Comparison of ENCODE assay signal across 9 cellular contexts in the genomic region with DNA sequence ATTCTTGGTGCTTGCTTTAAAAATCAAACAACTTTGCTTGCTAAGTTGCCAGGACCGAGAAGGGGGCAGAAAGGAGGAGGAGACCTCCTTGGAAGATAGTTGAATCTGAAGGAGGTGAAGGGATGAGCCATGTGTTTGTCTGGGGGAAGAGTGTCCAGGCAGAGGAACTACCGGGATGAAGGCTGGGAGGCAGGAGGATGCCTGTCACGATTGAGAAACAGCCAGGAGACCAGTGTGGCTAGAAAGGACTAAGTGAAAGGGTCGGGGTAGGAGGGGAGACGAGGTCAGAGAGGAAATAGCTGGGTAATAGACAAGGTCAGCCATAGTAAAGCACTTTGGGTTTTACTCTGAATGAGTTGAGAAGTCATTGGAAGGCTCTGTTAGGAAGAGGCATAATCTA. TPM values are rescaled to one million over a fixed set of nuclear protein-coding genes. Genes with fewer than 3 reads are reported as not detected.
A peak's percentile ranks its signal among the peaks of the same experiment; 100 is the strongest.
DNase-seq lines count a peak whose midpoint lies in the region; ATAC-seq, FAIRE-seq and TF ChIP-seq lines count a peak whose summit lies in the region.
"Had no signal": no experiment of that assay in that cellular context is flagged by ENCODE, and none has a peak within 500 bp of the region (broad histone marks: within the 10 kb centered on the region; RNA-seq: fewer than 3 reads in every experiment).

No MANE protein-coding gene starts in this region.

- H3K4me2 ChIP-seq in KMS-11: peak overlapping the region; percentile 83; the same call in 1 of the 2 replicates
- H3K4me2 ChIP-seq in H1 (ENCODE audit: insufficient read depth in 1 of 2, low read depth in 2 of 2, low read length in 2 of 2): peak overlapping the region; percentile 80 to 98
- H3K4me2 ChIP-seq in neuronal stem cell (ENCODE audit: insufficient read depth, low read length, poor library complexity, severe bottlenecking): peak overlapping the region; percentile 63

- H2BK15ac ChIP-seq in H1 (ENCODE audit: low read length): 0 out of 2 replicates have a peak overlapping the region, but pooled peaks have one; percentile 88
- H2BK15ac ChIP-seq in neuronal stem cell (ENCODE audit: low read length): no peak overlapping the region

- no peak overlapping the region for H4K8ac ChIP-seq in H1 (ENCODE audit: extremely low read depth, insufficient read depth, low read length)
- H4K8ac ChIP-seq in neuronal stem cell (ENCODE audit: low read depth, low read length): no peak overlapping the region

- no peak overlapping the region for H2BK120ac ChIP-seq in H1 (replicated peaks; ENCODE audit: low read depth, low read length)
- H2BK120ac ChIP-seq in neuronal stem cell (ENCODE audit: low read depth, low read length): no peak overlapping the region

- peak overlapping the region; percentile 69 for H3K4me3 Mint-ChIP-seq in activated CD4-positive, alpha-beta T cell treated with anti-CD3 and anti-CD28 coated beads for 36 hours

- H3K4me1 ChIP-seq in KMS-11 (ENCODE audit: low read depth, poor library complexity, severe bottlenecking): peaks cover 6% of the 10 kb centered on the region
- H3K4me1 ChIP-seq in H1 (replicated peaks in 1 of 4; ENCODE audit: control insufficient read depth in 3 of 4, insufficient read depth in 4 of 4, low read length in 3 of 4): peaks cover 0 to 6% (median 3%) of the 10 kb centered on the region in 4 experiments; a peak in 4 of 7 replicates
- peaks cover 3 to 5% of the 10 kb centered on the region in 2 donors for H3K4me1 ChIP-seq in neuronal stem cell (ENCODE audit: control insufficient read depth in 2 of 2, insufficient read depth in 1 of 2, low read depth in 1 of 2, low read length in 2 of 2)
- peaks cover 0 to 9% (median 7%) of the 10 kb centered on the region in 4 donors for H3K4me1 ChIP-seq in sigmoid colon

- whole genome bisulfite sequencing in H1 (ENCODE audit: extremely low coverage in 1 of 2, insufficient coverage in 1 of 2, insufficient read length in 1 of 2, insufficient replicate concordance in 2 of 2, low coverage in 1 of 2, low lambda C conversion rate in 2 of 2, missing lambda C conversion rate in 1 of 2), 2 experiments: 17% methylated on average over 5 of the region's 5 CpGs; no CpG with 5 or more reads in 1 of the 2 experiments
- no CpG with 5 or more reads among the region's 5 CpGs for WGBS in neuronal stem cell (ENCODE audit: extremely low coverage in 2 of 2, insufficient read length in 2 of 2, insufficient replicate concordance in 1 of 2), 2 donors
- 15 to 24% methylated on average over 5 of the region's 5 CpGs for WGBS in sigmoid colon, 2 donors

- no peaks in the 10 kb centered on the region for H3K9me3 ChIP-seq in H1 (ENCODE audit: insufficient read depth in 2 of 2, low read depth in 1 of 2, low read length in 1 of 2)
- H3K9me3 ChIP-seq in neuronal stem cell (replicated peaks in 1 of 2; ENCODE audit: control insufficient read depth in 2 of 2, insufficient read depth in 1 of 2, low read depth in 1 of 2, low read length in 2 of 2): no peaks in the 10 kb centered on the region
- no peaks in the 10 kb centered on the region for H3K9me3 ChIP-seq in sigmoid colon

- H3K9ac ChIP-seq in KMS-11 (no peak overlapping the region), H1 (replicated peaks in 1 of 4; ENCODE audit: extremely low read depth in 1 of 4, low read depth in 3 of 4, low read length in 3 of 4) (peak overlapping the region in 1 of 4 experiments; percentile 50; a peak in 1 of 7 replicates), neuronal stem cell (ENCODE audit: low read depth, low read length, poor library complexity) (no peak overlapping the region)

- H2BK5ac ChIP-seq in H1 (ENCODE audit: low read depth, low read length) (peak overlapping the region; percentile 36; the same call in 1 of the 2 replicates), neuronal stem cell (ENCODE audit: low read length) (no peak overlapping the region)

- CTCF ChIA-PET in activated CD4-positive, alpha-beta T cell treated with anti-CD3 and anti-CD28 coated beads for 36 hours (lab: Charles Lee): no interaction called here
- CTCF ChIA-PET in H1 (lab: Charles Lee; ENCODE audit: partially characterized antibody): no interaction called here
- CTCF ChIA-PET in RWPE1 (lab: Yijun Ruan, JAX): no interaction called here

- H4K20me1 ChIP-seq in KMS-11 (ENCODE audit: insufficient read depth) (no peaks in the 10 kb centered on the region), H1 (replicated peaks in 1 of 2; ENCODE audit: control insufficient read depth in 1 of 2, insufficient read depth in 2 of 2, low read length in 2 of 2) (no peaks in the 10 kb centered on the region)

- H2BK20ac ChIP-seq in H1 (ENCODE audit: low read length): no peak overlapping the region

- peaks cover 11% of the 10 kb centered on the region for H3K23me2 ChIP-seq in H1 (ENCODE audit: low read depth, low read length)

- H3K36me3 Mint-ChIP-seq in activated CD4-positive, alpha-beta T cell treated with anti-CD3 and anti-CD28 coated beads for 36 hours (ENCODE audit: low read depth): no peaks in the 10 kb centered on the region

- TF ChIP-seq EP300 in H1 (IDR thresholded peaks at IDR 0.05; ENCODE audit: borderline replicate concordance in 1 of 2, low read depth in 2 of 2, low read length in 2 of 2) (no peak), sigmoid colon (IDR thresholded peaks at IDR 0.05) (no peak)

- no peaks in the 10 kb centered on the region for H3K9me3 Mint-ChIP-seq in activated CD4-positive, alpha-beta T cell treated with anti-CD3 and anti-CD28 coated beads for 36 hours (ENCODE audit: low read depth)

- no peak overlapping the region for H3K56ac ChIP-seq in H1 (replicated peaks; ENCODE audit: insufficient read length, low read depth, low read length)

- H3K18ac ChIP-seq in H1 (ENCODE audit: extremely low read depth, low read length) (peak overlapping the region; percentile 12; the same call in 1 of the 2 replicates), neuronal stem cell (ENCODE audit: low read length) (no peak overlapping the region)

- no peak for ATAC-seq in activated CD4-positive, alpha-beta T cell treated with anti-CD3 and anti-CD28 coated beads for 36 hours

- TF ChIP-seq CTCF in KMS-11 (conservative IDR thresholded peaks at IDR 0.05; ENCODE audit: low read depth, low read length) (no peak), H1 (IDR thresholded peaks at IDR 0.05; ENCODE audit: control extremely low read depth in 1 of 3, insufficient read depth in 1 of 3, low read depth in 1 of 3, low read length in 3 of 3) (no peak), sigmoid colon (IDR thresholded peaks at IDR 0.05) (no peak), RWPE1 (conservative IDR thresholded peaks at IDR 0.05; ENCODE audit: low read depth) (no peak)

- peak overlapping the region; percentile 98 for H2AFZ ChIP-seq in KMS-11 (ENCODE audit: low read depth)
- peak overlapping the region; percentile 91 for H2AFZ ChIP-seq in H1 (ENCODE audit: low read length)
- peak overlapping the region; percentile 91 for H2AFZ ChIP-seq in neuronal stem cell (ENCODE audit: low read length)

- H3K4me1 Mint-ChIP-seq in activated CD4-positive, alpha-beta T cell treated with anti-CD3 and anti-CD28 coated beads for 36 hours: peaks cover 8% of the 10 kb centered on the region

- no peak overlapping the region for H4K91ac ChIP-seq in H1 (replicated peaks; ENCODE audit: insufficient read length, low read length)
- no peak overlapping the region for H4K91ac ChIP-seq in neuronal stem cell (ENCODE audit: low read depth, low read length, poor library complexity)

- H3K23ac ChIP-seq in H1 (ENCODE audit: insufficient read length) (no peak overlapping the region), neuronal stem cell (ENCODE audit: low read depth, low read length, poor library complexity) (no peak overlapping the region)

- H3K27me3 Mint-ChIP-seq in activated CD4-positive, alpha-beta T cell treated with anti-CD3 and anti-CD28 coated beads for 36 hours: peaks cover 25% of the 10 kb centered on the region

- no peak overlapping the region for H2AK5ac ChIP-seq in H1 (ENCODE audit: low read depth, low read length)
- H2AK5ac ChIP-seq in neuronal stem cell (ENCODE audit: low read depth, low read length): no peak overlapping the region

- H3K36me3 ChIP-seq in KMS-11 (ENCODE audit: insufficient read depth): no peaks in the 10 kb centered on the region
- no peaks in the 10 kb centered on the region for H3K36me3 ChIP-seq in H1 (ENCODE audit: control insufficient read depth in 2 of 4, insufficient read depth in 4 of 4, low read length in 3 of 4)
- no peaks in the 10 kb centered on the region for H3K36me3 ChIP-seq in neuronal stem cell (replicated peaks in 1 of 2; ENCODE audit: control insufficient read depth in 2 of 2, insufficient read depth in 2 of 2, low read length in 2 of 2)
- no peaks in the 10 kb centered on the region for H3K36me3 ChIP-seq in sigmoid colon

- no peak overlapping the region for H3K27ac Mint-ChIP-seq in activated CD4-positive, alpha-beta T cell treated with anti-CD3 and anti-CD28 coated beads for 36 hours

- no peak overlapping the region for H4K5ac ChIP-seq in H1 (ENCODE audit: insufficient read length, low read depth, low read length)

- TF ChIP-seq POLR2A in H1 (IDR thresholded peaks at IDR 0.05; ENCODE audit: control extremely low read depth in 1 of 2, low read depth in 2 of 2, low read length in 2 of 2) (peak in 1 of 2 experiments; percentile 3; a peak in 1 of 3 replicates), sigmoid colon (IDR thresholded peaks at IDR 0.05) (no peak)

- H3K4me3 ChIP-seq in KMS-11 (IDR thresholded peaks at IDR 0.05; ENCODE audit: insufficient read depth, low read depth, low read length) (no peak overlapping the region), H1 (ENCODE audit: extremely low read depth in 1 of 4, insufficient read depth in 2 of 4, low read depth in 3 of 4, low read length in 4 of 4) (peak overlapping the region; percentile 74 to 83 (median 78)), neuronal stem cell (ENCODE audit: low read length in 2 of 2) (peak overlapping the region; percentile 7 to 54), sigmoid colon (peak overlapping the region in 1 of 4 donors; percentile 27)

- H3K79me1 ChIP-seq in H1 (ENCODE audit: low read depth, low read length) (no peaks in the 10 kb centered on the region), neuronal stem cell (ENCODE audit: low read depth, low read length) (no peaks in the 10 kb centered on the region)

- no peak for TF ChIP-seq RAD21 in H1 (IDR thresholded peaks at IDR 0.05 in 1 of 2, conservative IDR thresholded peaks at IDR 0.05 in 1 of 2; ENCODE audit: low read depth in 2 of 2, low read length in 2 of 2)

- no peak for DNase-seq in activated CD4-positive, alpha-beta T cell treated with anti-CD3 and anti-CD28 coated beads for 36 hours
- no peak for DNase-seq in activated CD4-positive, alpha-beta T cell treated with anti-CD3 and anti-CD28 coated beads, Interleukin-2, amount 50 U/mL, for 1 hour
- DNase-seq in H1 (ENCODE audit: low read depth in 1 of 2, low spot score in 2 of 2) (peak in 1 of 2 experiments; percentile 56), neuronal stem cell (ENCODE audit: low spot score) (peak; percentile 27), sigmoid colon (no peak), GM03348 (ENCODE audit: low spot score) (no peak), RWPE1 (ENCODE audit: low spot score) (no peak)

- peak overlapping the region; percentile 12; the same call in 1 of the 2 replicates for H2BK12ac ChIP-seq in H1 (ENCODE audit: low read depth, low read length)
- H2BK12ac ChIP-seq in neuronal stem cell (ENCODE audit: low read length): no peak overlapping the region

- FAIRE-seq in H1 (lab: Jason Lieb, UNC): no peak

- H3K79me2 ChIP-seq in KMS-11 (ENCODE audit: insufficient read depth, low read depth) (no peaks in the 10 kb centered on the region), H1 (ENCODE audit: control insufficient read depth in 1 of 2, insufficient read depth in 2 of 2, low read length in 2 of 2) (no peaks in the 10 kb centered on the region)

- intact Hi-C loops in activated CD4-positive, alpha-beta T cell treated with anti-CD3 and anti-CD28 coated beads for 36 hours (cut with DNase I, micrococcal nuclease): loop anchor here (1.0 to 10.0 kb wide), 8 partner anchors 12 to 448 kb away; a partner anchor contains a TSS
- intact Hi-C loops in sigmoid colon (cut with DNase I): no loop called here

- POLR2A ChIA-PET in activated CD4-positive, alpha-beta T cell treated with anti-CD3 and anti-CD28 coated beads for 36 hours (lab: Charles Lee): no interaction called here
- POLR2A ChIA-PET in H1 (lab: Charles Lee; ENCODE audit: partially characterized antibody) (interaction anchor here (1.3 to 1.4 kb wide), 2 partner anchors 12 to 13 kb away, joined by 3 to 4 read pairs; a partner anchor contains a TSS), RWPE1 (lab: Yijun Ruan, JAX; ENCODE audit: low non-redundant PET) (interaction anchor here (0.7 kb wide), 1 partner anchor 135 kb away, joined by 3 read pairs; no protein-coding TSS in a partner anchor)

- no peaks in the 10 kb centered on the region for H3K27me3 ChIP-seq in KMS-11 (ENCODE audit: insufficient read depth, low read depth)
- H3K27me3 ChIP-seq in H1 (replicated peaks in 1 of 4; ENCODE audit: control insufficient read depth in 3 of 4, extremely low read depth in 1 of 4, insufficient read depth in 3 of 4, low read length in 3 of 4): no peaks in the 10 kb centered on the region
- peaks cover 0 to 50% (median 2%) of the 10 kb centered on the region in 3 experiments for H3K27me3 ChIP-seq in neuronal stem cell (ENCODE audit: control insufficient read depth in 3 of 3, insufficient read depth in 3 of 3, low read depth in 1 of 3, low read length in 3 of 3)
- peaks cover 0 to 4% (median 0%) of the 10 kb centered on the region in 3 donors for H3K27me3 ChIP-seq in sigmoid colon

- H3K14ac ChIP-seq in H1 (ENCODE audit: insufficient read length): no peak overlapping the region
- H3K14ac ChIP-seq in neuronal stem cell (ENCODE audit: low read length): no peak overlapping the region

- H3K4ac ChIP-seq in H1 (replicated peaks; ENCODE audit: insufficient read length, low read depth, low read length) (no peak overlapping the region), neuronal stem cell (ENCODE audit: low read length) (no peak overlapping the region)

- H3K27ac ChIP-seq in KMS-11: no peak overlapping the region
- H3K27ac ChIP-seq in H1 (ENCODE audit: low read depth, low read length): peak overlapping the region; percentile 10; the same call in 1 of the 2 replicates
- H3K27ac ChIP-seq in neuronal stem cell (replicated peaks; ENCODE audit: low read length): no peak overlapping the region
- no peak overlapping the region for H3K27ac ChIP-seq in sigmoid colon
- no peak overlapping the region for H3K27ac ChIP-seq in RWPE1

RNA-seq across cellular contexts. Expression of a gene that starts 38.9 kb away (rescaled TPM):
- total RNA-seq in activated CD4-positive, alpha-beta T cell treated with anti-CD3 and anti-CD28 coated beads for 36 hours: 10 to 100 TPM; 85.9 to 92.2 TPM
- total RNA-seq in H1 (2021; fragmentation: NEBNext Ultra II Directional; extraction: Animal tissue kit (Norgen Biotek cat#: 25700)): 124 and 128 TPM in 2 replicates
- polyA plus RNA-seq in H1 (2011; rRNA removed) (29.4 and 37.9 TPM in 2 replicates), sigmoid colon (10 to 100 TPM; 14.1 to 26.2 (median 21.0) TPM)
- polyA plus RNA-seq in H1 (2011; cell fraction: cytosol; rRNA removed): 37.1 TPM
- 33.0 TPM for polyA plus RNA-seq in H1 (2011; cell fraction: nucleus; rRNA removed)
- 59.7 to 79.1 TPM (median 65.0 TPM) in 4 replicates for polyA plus RNA-seq in H1 (2012, experiment 1 of 2)
- 27.6 TPM for polyA plus RNA-seq in H1 (2012, experiment 2 of 2)
- 58.0 TPM for polyA plus RNA-seq in H1 (2013, experiment 1 of 2)
- 54.7 TPM for polyA plus RNA-seq in H1 (2013, experiment 2 of 2)
- polyA minus RNA-seq in H1 (2011; rRNA and poly(A)+ RNA removed): 148 and 169 TPM in 2 replicates
- 74.3 TPM for polyA minus RNA-seq in H1 (2011; cell fraction: cytosol; rRNA and poly(A)+ RNA removed)
- polyA minus RNA-seq in H1 (2011; cell fraction: nucleus; rRNA and poly(A)+ RNA removed): 97.3 TPM
- polyA plus RNA-seq in neuronal stem cell (2013, experiment 1 of 2): 62.4 TPM
- 63.2 TPM for polyA plus RNA-seq in neuronal stem cell (2013, experiment 2 of 2)
- total RNA-seq in sigmoid colon: 10 to 100 TPM; 29.5 to 79.8 (median 33.0) TPM

RNA-seq across cellular contexts. Expression of a gene that starts 58.0 kb away (rescaled TPM):
- not detected for total RNA-seq in activated CD4-positive, alpha-beta T cell treated with anti-CD3 and anti-CD28 coated beads for 36 hours
- not detected in 2 replicates for total RNA-seq in H1 (2021; fragmentation: NEBNext Ultra II Directional; extraction: Animal tissue kit (Norgen Biotek cat#: 25700))
- polyA plus RNA-seq in H1 (2011; rRNA removed) (not detected in 2 replicates), sigmoid colon (not detected)
- polyA plus RNA-seq in H1 (2011; cell fraction: cytosol; rRNA removed): not detected
- not detected for polyA plus RNA-seq in H1 (2011; cell fraction: nucleus; rRNA removed)
- polyA plus RNA-seq in H1 (2012, experiment 1 of 2): not detected in 4 replicates
- polyA plus RNA-seq in H1 (2012, experiment 2 of 2): not detected
- polyA plus RNA-seq in H1 (2013, experiment 1 of 2): not detected
- not detected for polyA plus RNA-seq in H1 (2013, experiment 2 of 2)
- polyA minus RNA-seq in H1 (2011; rRNA and poly(A)+ RNA removed): 0.10 TPM in 1 of 2 replicates, not detected in the other
- not detected for polyA minus RNA-seq in H1 (2011; cell fraction: cytosol; rRNA and poly(A)+ RNA removed)
- not detected for polyA minus RNA-seq in H1 (2011; cell fraction: nucleus; rRNA and poly(A)+ RNA removed)
- not detected for polyA plus RNA-seq in neuronal stem cell (2013, experiment 1 of 2)
- not detected for polyA plus RNA-seq in neuronal stem cell (2013, experiment 2 of 2)
- total RNA-seq in sigmoid colon: not detected
- total RNA-seq: liver had no signal
- polyA plus RNA-seq: liver had no signal
